18 cellular contexts compared by ENCODE assay signal in genomic region chr22:36198482-36198881, GRCh38. TPM values are rescaled to one million over a fixed set of nuclear protein-coding genes. Genes with fewer than 3 reads are reported as not detected.
DNase-seq lines count a peak whose midpoint lies in the region; ATAC-seq and TF ChIP-seq lines count a peak whose summit lies in the region.
"Had no signal": no experiment of that assay in that cellular context is flagged by ENCODE, and none has a peak within 500 bp of the region (broad histone marks: within the 10 kb centered on the region; RNA-seq: fewer than 3 reads in every experiment).

No MANE protein-coding gene starts in this region.

- H3K27me3 Mint-ChIP-seq in activated T-cell treated with anti-CD3 and anti-CD28 coated beads, Interleukin-2, amount 50 U/mL, for 72 hours (ENCODE audit: low read depth) = no peaks in the 10 kb centered on the region
- peaks cover 2% of the 10 kb centered on the region for H3K27me3 Mint-ChIP-seq in endodermal cell (ENCODE audit: insufficient read depth)
- no peaks in the 10 kb centered on the region for H3K27me3 Mint-ChIP-seq in progenitor cell of endocrine pancreas

- H3K4me1 Mint-ChIP-seq in activated T-cell treated with anti-CD3 and anti-CD28 coated beads, Interleukin-2, amount 50 U/mL, for 72 hours (ENCODE audit: low read depth) = peaks cover 43% of the 10 kb centered on the region
- H3K4me1 Mint-ChIP-seq in endodermal cell = peaks cover 21% of the 10 kb centered on the region
- peaks cover 27% of the 10 kb centered on the region for H3K4me1 Mint-ChIP-seq in progenitor cell of endocrine pancreas (ENCODE audit: low read depth)

- H3K4me1 ChIP-seq in endodermal cell (ENCODE audit: control insufficient read depth, insufficient read depth, low read length) (peaks cover 6% of the 10 kb centered on the region), colonic mucosa (no peaks in the 10 kb centered on the region)

- no peaks in the 10 kb centered on the region for H3K36me3 Mint-ChIP-seq in activated T-cell treated with anti-CD3 and anti-CD28 coated beads, Interleukin-2, amount 50 U/mL, for 72 hours (ENCODE audit: insufficient read depth in 2 of 2)
- H3K36me3 Mint-ChIP-seq in endodermal cell (ENCODE audit: low read depth) = no peaks in the 10 kb centered on the region
- H3K36me3 Mint-ChIP-seq in progenitor cell of endocrine pancreas (ENCODE audit: insufficient read depth) = no peaks in the 10 kb centered on the region
- H3K36me3 Mint-ChIP-seq: stimulated activated memory B cell treated with anti-CD40 and anti-IgM and Interleukin-4, amounts not matched to agents 10 μg/mL and 1 μg/mL and 100 μg/mL, for 72 hours had no signal

- no peaks in the 10 kb centered on the region for H3K9me3 Mint-ChIP-seq in activated T-cell treated with anti-CD3 and anti-CD28 coated beads, Interleukin-2, amount 50 U/mL, for 72 hours
- H3K9me3 Mint-ChIP-seq in endodermal cell = no peaks in the 10 kb centered on the region
- no peaks in the 10 kb centered on the region for H3K9me3 Mint-ChIP-seq in progenitor cell of endocrine pancreas (ENCODE audit: low read depth)
- H3K9me3 Mint-ChIP-seq: activated T-cell treated with anti-CD3 and anti-CD28 coated beads, Interleukin-2, amount 50 U/mL, for 4 hours; stimulated activated memory B cell treated with anti-CD40 and anti-IgM and Interleukin-4, amounts not matched to agents 10 μg/mL and 1 μg/mL and 100 μg/mL, for 72 hours had no signal

- ATAC-seq in activated T-cell treated with anti-CD3 and anti-CD28 coated beads, Interleukin-2, amount 50 U/mL, for 72 hours (replicated peaks in 1 of 2) = no peak
- ATAC-seq in HG03159 (IDR thresholded peaks at IDR 0.05; ENCODE audit: unreplicated experiment) = no peak
- ATAC-seq: Right ventricle myocardium inferior had no signal

- H3K27ac ChIP-seq in KOPT-K1 (ENCODE audit: low read depth, low read length, poor library complexity, severe bottlenecking) (peak overlapping the region; percentile 3), endodermal cell (ENCODE audit: low read depth, low read length) (no peak overlapping the region), colonic mucosa (no peak overlapping the region)
- H3K27ac ChIP-seq: brain microvascular endothelial cell, HL-60, tibial artery had no signal

- H3K36me3 ChIP-seq in KOPT-K1 (ENCODE audit: insufficient read depth, low read length) (no peaks in the 10 kb centered on the region), endodermal cell (ENCODE audit: control insufficient read depth, insufficient read depth, low read length) (no peaks in the 10 kb centered on the region), colonic mucosa (no peaks in the 10 kb centered on the region)
- H3K36me3 ChIP-seq: brain microvascular endothelial cell, tibial artery had no signal

- no peak overlapping the region for H3K9ac ChIP-seq in endodermal cell (ENCODE audit: extremely low read depth, low read length, poor library complexity, severe bottlenecking)
- no peak overlapping the region for H3K9ac ChIP-seq in colonic mucosa (ENCODE audit: low read depth in 2 of 2, low read length in 2 of 2)

- intact Hi-C loops in colonic mucosa (cut with DNase I) = loop anchor here (10.0 kb wide), 1 partner anchor 286 kb away; the partner anchor contains the start of gene TXN2

- peak overlapping the region; percentile 55 for H3K27ac Mint-ChIP-seq in activated T-cell treated with anti-CD3 and anti-CD28 coated beads, Interleukin-2, amount 50 U/mL, for 72 hours
- H3K27ac Mint-ChIP-seq in endodermal cell = no peak overlapping the region
- H3K27ac Mint-ChIP-seq in progenitor cell of endocrine pancreas = peak overlapping the region; percentile 54
- H3K27ac Mint-ChIP-seq: stimulated activated memory B cell treated with anti-CD40 and anti-IgM and Interleukin-4, amounts not matched to agents 10 μg/mL and 1 μg/mL and 100 μg/mL, for 72 hours had no signal

- no peak for TF ChIP-seq CTCF in endodermal cell (conservative IDR thresholded peaks at IDR 0.05)
- TF ChIP-seq CTCF in progenitor cell of endocrine pancreas (IDR thresholded peaks at IDR 0.05; ENCODE audit: unreplicated experiment) = no peak
- no peak for TF ChIP-seq CTCF in colonic mucosa (IDR thresholded peaks at IDR 0.05)

- H3K4me3 Mint-ChIP-seq in activated T-cell treated with anti-CD3 and anti-CD28 coated beads, Interleukin-2, amount 50 U/mL, for 72 hours = peak overlapping the region in 1 of 2 donors; percentile 57
- H3K4me3 Mint-ChIP-seq in endodermal cell (no peak overlapping the region), progenitor cell of endocrine pancreas (ENCODE audit: low read depth) (no peak overlapping the region)
- H3K4me3 Mint-ChIP-seq: activated T-cell treated with anti-CD3 and anti-CD28 coated beads, Interleukin-2, amount 50 U/mL, for 4 hours; stimulated activated memory B cell treated with anti-CD40 and anti-IgM and Interleukin-4, amounts not matched to agents 10 μg/mL and 1 μg/mL and 100 μg/mL, for 72 hours had no signal

- no peaks in the 10 kb centered on the region for H3K27me3 ChIP-seq in endodermal cell (ENCODE audit: control insufficient read depth, insufficient read depth, low read length, poor library complexity, severe bottlenecking)
- no peaks in the 10 kb centered on the region for H3K27me3 ChIP-seq in colonic mucosa
- H3K27me3 ChIP-seq: brain microvascular endothelial cell had no signal

- 89 to 90% methylated on average over 2 to 3 of the region's 3 CpGs for WGBS in endodermal cell (ENCODE audit: insufficient coverage in 1 of 2, insufficient read length in 1 of 2), 2 experiments

- DNase-seq in activated T-cell treated with anti-CD3 and anti-CD28 coated beads, Interleukin-2, amount 50 U/mL, for 72 hours = no peak
- DNase-seq in activated T-cell treated with anti-CD3 and anti-CD28 coated beads for 4 hours = no peak
- peak; percentile 30 for DNase-seq in endodermal cell
- DNase-seq in progenitor cell of endocrine pancreas (ENCODE audit: low spot score, unreplicated experiment) = no peak
- no peak for DNase-seq in HUDEP-2 (lab: John Stamatoyannopoulos, UW; ENCODE audit: unreplicated experiment in 76 of 76)
- DNase-seq in colonic mucosa = no peak
- DNase-seq: activated CD4-positive, alpha-beta T cell treated with anti-CD3 and anti-CD28 coated beads for 4 hours; activated T-cell treated with anti-CD3 and anti-CD28 coated beads, Interleukin-2, amount 50 U/mL, for 4 hours; brain microvascular endothelial cell; cortex of kidney; NCI-H2171; posterior cingulate gyrus; tibial artery had no signal

- no peak overlapping the region for H3K4me3 ChIP-seq in endodermal cell (ENCODE audit: low read length)
- no peak overlapping the region for H3K4me3 ChIP-seq in colonic mucosa
- H3K4me3 ChIP-seq: tibial artery had no signal

- H3K9me3 ChIP-seq in KOPT-K1 (ENCODE audit: insufficient read depth, low read length, poor library complexity, severe bottlenecking) (no peaks in the 10 kb centered on the region), endodermal cell (ENCODE audit: control insufficient read depth, low read length) (no peaks in the 10 kb centered on the region), colonic mucosa (no peaks in the 10 kb centered on the region)
- H3K9me3 ChIP-seq: tibial artery had no signal

RNA-seq across cellular contexts. Expression of gene APOL4, which starts 3.1 kb away (rescaled TPM):
- total RNA-seq in activated T-cell treated with anti-CD3 and anti-CD28 coated beads, Interleukin-2, amount 50 U/mL, for 72 hours = 1 to 10 TPM in 1 of 2 donors, under 1 TPM in 1; 0.99 to 2.7 TPM
- total RNA-seq in endodermal cell = not detected
- polyA plus RNA-seq in endodermal cell (2013, experiment 1 of 2) = 0.07 TPM
- polyA plus RNA-seq in endodermal cell (2013, experiment 2 of 2) = 0.17 TPM
- not detected in 2 replicates for total RNA-seq in progenitor cell of endocrine pancreas
- total RNA-seq in colonic mucosa = 1 to 10 TPM; 1.9 to 2.3 TPM

RNA-seq across cellular contexts. Expression of gene APOL3, which starts 37.9 kb away (rescaled TPM):
- total RNA-seq in activated T-cell treated with anti-CD3 and anti-CD28 coated beads, Interleukin-2, amount 50 U/mL, for 72 hours = 10 to 100 TPM; 55.6 to 55.7 TPM
- 1 to 10 TPM in 1 of 2 donors, under 1 TPM in 1; 0.46 to 1.1 TPM for total RNA-seq in endodermal cell
- 0.36 TPM for polyA plus RNA-seq in endodermal cell (2013, experiment 1 of 2)
- 0.46 TPM for polyA plus RNA-seq in endodermal cell (2013, experiment 2 of 2)
- not detected in 2 replicates for total RNA-seq in progenitor cell of endocrine pancreas
- total RNA-seq in colonic mucosa = 1 to 10 TPM; 5.9 to 9.6 TPM

RNA-seq across cellular contexts. Expression of gene APOL2, which starts 40.8 kb away (rescaled TPM):
- total RNA-seq in activated T-cell treated with anti-CD3 and anti-CD28 coated beads, Interleukin-2, amount 50 U/mL, for 72 hours = 10 to 100 TPM; 64.5 to 69.5 TPM
- total RNA-seq in endodermal cell (1 to 10 TPM; 2.1 to 7.9 TPM), progenitor cell of endocrine pancreas (18.8 and 19.3 TPM in 2 replicates), colonic mucosa (10 to 100 TPM; 27.5 to 29.4 TPM)
- 7.4 TPM for polyA plus RNA-seq in endodermal cell (2013, experiment 1 of 2)
- 7.3 TPM for polyA plus RNA-seq in endodermal cell (2013, experiment 2 of 2)

RNA-seq across cellular contexts. Expression of gene APOL1, which starts 54.5 kb away (rescaled TPM):
- total RNA-seq in activated T-cell treated with anti-CD3 and anti-CD28 coated beads, Interleukin-2, amount 50 U/mL, for 72 hours = 10 to 100 TPM; 32.7 to 44.5 TPM
- total RNA-seq in endodermal cell (under 1 TPM; 0.11 to 0.22 TPM), progenitor cell of endocrine pancreas (0.12 TPM in 1 of 2 replicates, not detected in the other), colonic mucosa (10 to 100 TPM; 14.7 to 34.6 TPM)
- not detected for polyA plus RNA-seq in endodermal cell (2013, experiment 1 of 2)
- not detected for polyA plus RNA-seq in endodermal cell (2013, experiment 2 of 2)

Comparison
In these comparisons a context has a peak if more than half of its experiments do, and no peak if none do; other contexts are left out.
1. RNA of gene APOL3, which starts 37.9 kb away (total RNA-seq): 55.6 to 55.7 TPM in activated T-cell treated with anti-CD3 and anti-CD28 coated beads, Interleukin-2, amount 50 U/mL, for 72 hours; 5.9 to 9.6 TPM in colonic mucosa, 0.46 to 1.1 TPM in endodermal cell and not detected in progenitor cell of endocrine pancreas; every median in the first group is over 4 times any median in the second.